Comparison of ENCODE assay signal across 27 cellular contexts in genomic region chr11:121356357-121356756, GRCh38.
"Had no signal": no experiment of that assay in that cellular context is flagged by ENCODE, and none has a peak within 500 bp of the region (broad histone marks: within the 10 kb centered on the region; RNA-seq: fewer than 3 reads in every experiment).

No MANE protein-coding gene starts in this region.

- H3K36me3 ChIP-seq: ascending aorta, heart left ventricle, ovary, transverse colon had no signal

- ATAC-seq: heart left ventricle; left lobe of liver; stimulated activated naive CD8-positive, alpha-beta T cell treated with anti-CD3 and anti-CD28 coated beads, Interleukin-15, Interleukin-2, amounts not matched to agents 100 U/mL and 50 U/mL, for 24 hours; WTC11 had no signal

- H3K27me3 Mint-ChIP-seq: activated CD4-positive, alpha-beta T cell treated with anti-CD3 and anti-CD28 coated beads, Interleukin-2, amount 10 ng/mL, durations not matched to agents 7 days and 5 days; activated T-cell treated with anti-CD3 and anti-CD28 coated beads, Interleukin-2, amount 50 U/mL, for 24 hours had no signal

- H3K27ac Mint-ChIP-seq: activated CD4-positive, alpha-beta memory T cell treated with anti-CD3 and anti-CD28 coated beads, Interleukin-2, amount 10 ng/mL, durations not matched to agents 7 days and 5 days; activated CD4-positive, alpha-beta T cell treated with anti-CD3 and anti-CD28 coated beads, Interleukin-2, amount 10 ng/mL, durations not matched to agents 7 days and 5 days; activated naive CD4-positive, alpha-beta T cell treated with anti-CD3 and anti-CD28 coated beads, Interleukin-2, amount 10 ng/mL, durations not matched to agents 7 days and 5 days; activated naive CD8-positive, alpha-beta T cell treated with anti-CD3 and anti-CD28 coated beads, Interleukin-2, amount 10 ng/mL, durations not matched to agents 7 days and 5 days; activated T-cell treated with anti-CD3 and anti-CD28 coated beads, Interleukin-2, amount 50 U/mL, for 24 hours; immature natural killer cell; progenitor cell of endocrine pancreas; T-helper 1 cell treated with Interleukin-12 subunit alpha and Interleukin-12 subunit beta and Interleukin-4 antibody, amounts not matched to agents 30 μg/mL and 1 μg/mL, for 36 hours; WTC11 had no signal

- H3K4me1 Mint-ChIP-seq: activated CD4-positive, alpha-beta memory T cell treated with anti-CD3 and anti-CD28 coated beads, Interleukin-2, amount 10 ng/mL, durations not matched to agents 7 days and 5 days; activated CD4-positive, alpha-beta T cell treated with anti-CD3 and anti-CD28 coated beads, Interleukin-2, amount 10 ng/mL, durations not matched to agents 7 days and 5 days; activated naive CD4-positive, alpha-beta T cell treated with anti-CD3 and anti-CD28 coated beads, Interleukin-2, amount 10 ng/mL, durations not matched to agents 7 days and 5 days; activated naive CD8-positive, alpha-beta T cell treated with anti-CD3 and anti-CD28 coated beads, Interleukin-2, amount 10 ng/mL, durations not matched to agents 7 days and 5 days; immature natural killer cell had no signal

- H3K27me3 ChIP-seq: ascending aorta, heart left ventricle, ovary, testis, transverse colon had no signal

- H3K9me3 Mint-ChIP-seq: activated CD4-positive, alpha-beta memory T cell treated with anti-CD3 and anti-CD28 coated beads, Interleukin-2, amount 10 ng/mL, durations not matched to agents 7 days and 5 days; activated naive CD4-positive, alpha-beta T cell treated with anti-CD3 and anti-CD28 coated beads, Interleukin-2, amount 10 ng/mL, durations not matched to agents 7 days and 5 days; activated naive CD8-positive, alpha-beta T cell treated with anti-CD3 and anti-CD28 coated beads, Interleukin-2, amount 10 ng/mL, durations not matched to agents 7 days and 5 days; activated T-cell treated with anti-CD3 and anti-CD28 coated beads, Interleukin-2, amount 50 U/mL, for 24 hours; immature natural killer cell; naive B cell; T-helper 1 cell treated with Interleukin-12 subunit alpha and Interleukin-12 subunit beta and Interleukin-4 antibody, amounts not matched to agents 30 μg/mL and 1 μg/mL, for 36 hours; WTC11 had no signal

- H3K4me3 ChIP-seq: ascending aorta, heart left ventricle, ovary, testis, transverse colon had no signal

- DNase-seq: activated CD4-positive, alpha-beta memory T cell treated with anti-CD3 and anti-CD28 coated beads, Interleukin-2, amount 10 ng/mL, durations not matched to agents 7 days and 5 days; activated CD4-positive, alpha-beta T cell treated with anti-CD3 and anti-CD28 coated beads for 1 hour; activated CD4-positive, alpha-beta T cell treated with anti-CD3 and anti-CD28 coated beads, Interleukin-2, amount 10 ng/mL, durations not matched to agents 7 days and 5 days; activated CD8-positive, alpha-beta memory T cell treated with anti-CD3 and anti-CD28 coated beads, Interleukin-2, amount 50 U/mL, for 48 hours; activated gamma-delta T cell; activated naive CD4-positive, alpha-beta T cell treated with anti-CD3 and anti-CD28 coated beads, Interleukin-2, amount 10 ng/mL, durations not matched to agents 7 days and 5 days; activated naive CD8-positive, alpha-beta T cell treated with anti-CD3 and anti-CD28 coated beads, Interleukin-2, amount 10 ng/mL, durations not matched to agents 7 days and 5 days; activated T-cell treated with anti-CD3 and anti-CD28 coated beads, Interleukin-2, amount 50 U/mL, for 24 hours; central memory CD4-positive, alpha-beta T cell; foreskin fibroblast; heart left ventricle; hypothalamus; immature natural killer cell; kidney; naive B cell; ovary; stimulated activated CD4-positive, alpha-beta T cell treated with anti-CD3 and anti-CD28 coated beads, Interleukin-2, amount 100 ng/mL, for 48 hours; stimulated activated naive CD8-positive, alpha-beta T cell treated with anti-CD3 and anti-CD28 coated beads, Interleukin-15, Interleukin-2, amounts not matched to agents 100 U/mL and 50 U/mL, for 24 hours; T-helper 9 cell; testis; transverse colon had no signal

- H3K27ac ChIP-seq: ascending aorta, heart left ventricle, ovary, testis, transverse colon had no signal

- H3K4me3 Mint-ChIP-seq: activated CD4-positive, alpha-beta memory T cell treated with anti-CD3 and anti-CD28 coated beads, Interleukin-2, amount 10 ng/mL, durations not matched to agents 7 days and 5 days; activated CD4-positive, alpha-beta T cell treated with anti-CD3 and anti-CD28 coated beads, Interleukin-2, amount 10 ng/mL, durations not matched to agents 7 days and 5 days; activated naive CD4-positive, alpha-beta T cell treated with anti-CD3 and anti-CD28 coated beads, Interleukin-2, amount 10 ng/mL, durations not matched to agents 7 days and 5 days; activated naive CD8-positive, alpha-beta T cell treated with anti-CD3 and anti-CD28 coated beads, Interleukin-2, amount 10 ng/mL, durations not matched to agents 7 days and 5 days; activated T-cell treated with anti-CD3 and anti-CD28 coated beads, Interleukin-2, amount 50 U/mL, for 24 hours; brain; immature natural killer cell; naive B cell; T-helper 1 cell treated with Interleukin-12 subunit alpha and Interleukin-12 subunit beta and Interleukin-4 antibody, amounts not matched to agents 30 μg/mL and 1 μg/mL, for 36 hours; WTC11 had no signal

- H3K4me1 ChIP-seq: ascending aorta had no signal

- H3K9me3 ChIP-seq: ascending aorta, heart left ventricle, ovary, testis, transverse colon had no signal

- H3K36me3 Mint-ChIP-seq: activated naive CD4-positive, alpha-beta T cell treated with anti-CD3 and anti-CD28 coated beads, Interleukin-2, amount 10 ng/mL, durations not matched to agents 7 days and 5 days; activated naive CD8-positive, alpha-beta T cell treated with anti-CD3 and anti-CD28 coated beads, Interleukin-2, amount 10 ng/mL, durations not matched to agents 7 days and 5 days; brain; immature natural killer cell; naive B cell; WTC11 had no signal
